Comparison of ENCODE assay signal across 21 cellular contexts in the genomic region with DNA sequence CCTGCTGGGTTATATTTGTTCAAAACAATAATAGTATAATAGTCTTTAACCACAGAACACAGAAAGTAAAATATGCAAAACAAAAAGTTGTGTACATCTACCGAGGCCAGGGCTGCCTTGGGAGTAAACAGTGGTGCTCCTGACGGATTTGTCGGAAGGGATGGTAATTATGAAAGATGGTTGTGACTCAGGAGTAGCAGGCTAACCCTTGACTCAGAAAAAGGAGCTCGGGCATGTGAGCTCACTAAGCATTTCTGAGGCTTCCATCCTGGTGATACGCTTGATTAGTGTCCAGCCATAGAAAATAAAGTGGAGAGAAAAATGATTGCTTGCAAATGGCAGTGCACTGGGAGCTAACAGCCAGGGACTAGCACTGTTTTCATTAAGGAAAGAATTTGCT. TPM values are rescaled to one million over a fixed set of nuclear protein-coding genes. Genes with fewer than 3 reads are reported as not detected.
DNase-seq lines count a peak whose midpoint lies in the region; ATAC-seq and TF ChIP-seq lines count a peak whose summit lies in the region.
"Had no signal": no experiment of that assay in that cellular context is flagged by ENCODE, and none has a peak within 500 bp of the region (broad histone marks: within the 10 kb centered on the region; RNA-seq: fewer than 3 reads in every experiment).

No MANE protein-coding gene starts in this region.

- in situ Hi-C loops in Caki2 (cut with HindIII; ENCODE audit: low pct_unique_long_range_greater_than_20kb, low sequenced_read_pairs), result no loop called here
- in situ Hi-C loops in HAP-1 (cut with MboI; ENCODE audit: low sequenced_read_pairs), result no loop called here

- no peak overlapping the region for H3K9ac ChIP-seq in mesenchymal stem cell (ENCODE audit: low read length)

- H3K4me1 ChIP-seq in mesenchymal stem cell (ENCODE audit: control insufficient read depth, insufficient read depth, low read depth, low read length) (no peaks in the 10 kb centered on the region), HAP-1 (no peaks in the 10 kb centered on the region)
- H3K4me1 ChIP-seq: BE2C, Caco-2, SJSA1 had no signal

- H3K4me3 ChIP-seq in epithelial cell of esophagus (ENCODE audit: low read length), result no peak overlapping the region
- H3K4me3 ChIP-seq in mesenchymal stem cell (ENCODE audit: insufficient read depth in 1 of 2, low read depth in 1 of 2, low read length in 2 of 2), result no peak overlapping the region
- H3K4me3 ChIP-seq in HAP-1, result no peak overlapping the region
- H3K4me3 ChIP-seq: SJSA1 had no signal

- no peak overlapping the region for H2AFZ ChIP-seq in mesenchymal stem cell (ENCODE audit: low read depth, low read length)

- no peak for ATAC-seq in GM21381 (IDR thresholded peaks at IDR 0.05; ENCODE audit: unreplicated experiment)
- ATAC-seq: HepG2 had no signal

- no peaks in the 10 kb centered on the region for H3K79me1 ChIP-seq in mesenchymal stem cell (replicated peaks; ENCODE audit: low read length, poor library complexity, severe bottlenecking)

- H3K36me3 ChIP-seq in mesenchymal stem cell (ENCODE audit: control insufficient read depth in 1 of 2, insufficient read depth in 2 of 2, low read depth in 1 of 2, low read length in 2 of 2), result no peaks in the 10 kb centered on the region
- H3K36me3 ChIP-seq in HAP-1 (replicated peaks), result no peaks in the 10 kb centered on the region
- H3K36me3 ChIP-seq: BE2C, SJSA1 had no signal

- H2AK5ac ChIP-seq in mesenchymal stem cell (ENCODE audit: low read length, severe bottlenecking), result no peak overlapping the region

- no peak overlapping the region for H3K4me2 ChIP-seq in mesenchymal stem cell (ENCODE audit: low read length, poor library complexity, severe bottlenecking)

- no peak overlapping the region for H2BK12ac ChIP-seq in mesenchymal stem cell (ENCODE audit: low read length in 2 of 2)

- DNase-seq in Caki2 (ENCODE audit: low read depth), result peak; percentile 51
- DNase-seq in M059J (ENCODE audit: low read depth), result peak; percentile 73
- peak; percentile 69 for DNase-seq in epithelial cell of esophagus (ENCODE audit: low read depth)
- DNase-seq in mesenchymal stem cell, result no peak
- DNase-seq in stimulated activated naive CD4-positive, alpha-beta T cell treated with Interleukin-2 at 50 U/mL for 16 hours (lab: John Stamatoyannopoulos, UW), result no peak
- DNase-seq in HAP-1 (ENCODE audit: low spot score in 2 of 2), result no peak
- DNase-seq in NAMALWA (ENCODE audit: low spot score), result no peak
- DNase-seq: BE2C; Caco-2; CD4-positive, CD25-positive, alpha-beta regulatory T cell; DMS153; HFFc6; KBM-7; NCI-H1417 treated with DMSO at 0.1 percent for 48 hours; NCI-H187 treated with DMSO at 0.1 percent for 48 hours; NCI-H226; NCI-H524 treated with DMSO at 0.1 percent for 48 hours had no signal

- H3K9me3 ChIP-seq in mesenchymal stem cell (ENCODE audit: control insufficient read depth, low read length) (no peaks in the 10 kb centered on the region), HAP-1 (no peaks in the 10 kb centered on the region; the same call in 1 of the 2 replicates)
- H3K9me3 ChIP-seq: BE2C, Caco-2, SJSA1 had no signal

- H2BK120ac ChIP-seq in mesenchymal stem cell (ENCODE audit: low read depth, low read length), result no peak overlapping the region

- H3K18ac ChIP-seq in mesenchymal stem cell (ENCODE audit: low read depth in 1 of 2, low read length in 2 of 2), result no peak overlapping the region

- TF ChIP-seq CTCF in epithelial cell of esophagus (IDR thresholded peaks at IDR 0.05; ENCODE audit: insufficient read depth, low read depth, low read length, missing control alignments), result no peak

- no peak overlapping the region for H3K14ac ChIP-seq in mesenchymal stem cell (ENCODE audit: low read length in 2 of 2)

- no peak overlapping the region for H2BK15ac ChIP-seq in mesenchymal stem cell (ENCODE audit: low read depth, poor library complexity, severe bottlenecking)

- H4K91ac ChIP-seq in mesenchymal stem cell (ENCODE audit: low read length), result no peak overlapping the region

- H3K27me3 ChIP-seq in mesenchymal stem cell (ENCODE audit: control insufficient read depth in 1 of 2, insufficient read depth in 1 of 2, low read length in 2 of 2), result no peaks in the 10 kb centered on the region
- no peaks in the 10 kb centered on the region for H3K27me3 ChIP-seq in HAP-1 (ENCODE audit: low read depth)
- H3K27me3 ChIP-seq: BE2C, SJSA1 had no signal

- H4K8ac ChIP-seq in mesenchymal stem cell (ENCODE audit: low read length), result no peak overlapping the region

- H2BK5ac ChIP-seq in mesenchymal stem cell (ENCODE audit: low read depth, low read length, poor library complexity, severe bottlenecking), result no peak overlapping the region

- WGBS in mesenchymal stem cell, result 77% methylated on average over 5 of the region's 5 CpGs

- H3K23ac ChIP-seq in mesenchymal stem cell (ENCODE audit: low read length in 2 of 2), result no peak overlapping the region

- H3K27ac ChIP-seq in mesenchymal stem cell (ENCODE audit: low read length, poor library complexity, severe bottlenecking), result peak overlapping the region; percentile 74
- H3K27ac ChIP-seq: SJSA1 had no signal

- H3K4ac ChIP-seq in mesenchymal stem cell (ENCODE audit: low read depth in 1 of 2, low read length in 2 of 2), result no peak overlapping the region

RNA-seq across cellular contexts. Expression of a gene that starts 53.2 kb away (rescaled TPM):
- total RNA-seq in Caki2 (2014; rRNA removed; shearing (Covaris generic); ENCODE audit: low replicate concordance), result not detected in 2 replicates
- 43.0 and 87.1 TPM in 2 replicates for total RNA-seq in M059J (2014; rRNA removed; shearing (Covaris generic))
- polyA plus RNA-seq in mesenchymal stem cell (2013, experiment 1 of 2), result not detected
- not detected for polyA plus RNA-seq in mesenchymal stem cell (2013, experiment 2 of 2)
- total RNA-seq: Caco-2; CD4-positive, CD25-positive, alpha-beta regulatory T cell; H1; HepG2; SJSA1 had no signal
- polyA plus RNA-seq: CD4-positive, CD25-positive, alpha-beta regulatory T cell; HepG2 had no signal

Comparison
In these comparisons a context has a peak if more than half of its experiments do, and no peak if none do; other contexts are left out.
1. DNase-seq: peak in Caki2 (single experiment), M059J (single experiment) and epithelial cell of esophagus (single experiment); none in mesenchymal stem cell (single experiment), stimulated activated naive CD4-positive, alpha-beta T cell treated with Interleukin-2 at 50 U/mL for 16 hours (single experiment), HAP-1 (0 of 2) and NAMALWA (single experiment).
2. RNA of a gene that starts 53.2 kb away (total RNA-seq): 43.0 to 87.1 TPM in M059J; not detected in Caki2; every median in the first group is over 10 times any median in the second.